ENCODE assay signal across 8 cellular contexts in genomic region chr19:18419195-18419698, GRCh38. TPM values are rescaled to one million over a fixed set of nuclear protein-coding genes. Genes with fewer than 3 reads are reported as not detected.
DNase-seq lines count a peak whose midpoint lies in the region; ATAC-seq and TF ChIP-seq lines count a peak whose summit lies in the region.

Gene SSBP4 (plus strand): TSS chr19:18419398. CDS start chr19:18419649, 251 bp downstream.

- CTCF ChIA-PET in PC-3 (lab: Charles Lee): no interaction called here

- H3K27me3 ChIP-seq in ACC112 (ENCODE audit: insufficient read depth, low read length) (no peaks in the 10 kb centered on the region), PC-3 (ENCODE audit: low read length) (no peaks in the 10 kb centered on the region), esophagus squamous epithelium (peaks cover 0 to 31% (median 0%) of the 10 kb centered on the region in 4 donors), muscle layer of duodenum (ENCODE audit: low read depth, low read length) (peaks cover 6% of the 10 kb centered on the region), subcutaneous abdominal adipose tissue (ENCODE audit: control insufficient read depth in 5 of 5, insufficient read depth in 4 of 5, low read length in 5 of 5) (peaks cover 0 to 10% (median 0%) of the 10 kb centered on the region in 5 donors)

- H3K4me3 ChIP-seq in ACC112 (ENCODE audit: low read depth, low read length) (peak within 1 kb of the TSS; percentile 87), PC-3 (ENCODE audit: low read length) (peak within 1 kb of the TSS; percentile 91), esophagus squamous epithelium (peak within 1 kb of the TSS; percentile 55 to 90 (median 66)), muscle layer of duodenum (ENCODE audit: low read depth in 1 of 2, low read length in 2 of 2) (peak within 1 kb of the TSS; percentile 46 to 72), subcutaneous abdominal adipose tissue (ENCODE audit: low read depth in 1 of 5, low read length in 5 of 5) (peak within 1 kb of the TSS; percentile 62 to 72 (median 65))

- H3K79me2 ChIP-seq in ACC112 (ENCODE audit: control insufficient read depth, insufficient read depth, low read length, unreplicated experiment) (peaks cover 30% of the 10 kb centered on the region), PC-3 (ENCODE audit: low read length) (peaks cover 47% of the 10 kb centered on the region)

- BruUV-seq in PC-3 (replicated peaks; lab: Mats Ljungman, UMichigan): no TSS peak

- H3K27ac ChIP-seq in ACC112 (ENCODE audit: low read depth, low read length) (peak within 1 kb of the TSS; percentile 98), PC-3 (ENCODE audit: low read length) (no peak within 1 kb of the TSS), esophagus squamous epithelium (peak within 1 kb of the TSS; percentile 67 to 94 (median 92)), muscle layer of duodenum (ENCODE audit: low read length) (peak within 1 kb of the TSS; percentile 51), subcutaneous abdominal adipose tissue (ENCODE audit: low read depth, low read length) (peak within 1 kb of the TSS; percentile 86)

- ATAC-seq in GM18517 (IDR thresholded peaks at IDR 0.05; ENCODE audit: unreplicated experiment) (peak; percentile 47), PC-3 (peak; percentile 22)

- intact Hi-C loops in PC-3 (cut with micrococcal nuclease): loop anchor here (1.0 to 10.0 kb wide), 3 partner anchors 42 to 214 kb away; partner anchors contain the start of genes IQCN and RAB3A
- intact Hi-C loops in esophagus squamous epithelium (cut with DNase I): no loop called here

- POLR2A ChIA-PET in PC-3 (lab: Charles Lee; ENCODE audit: unreplicated experiment): interaction anchor here (0.6 kb wide), 2 partner anchors 91 to 264 kb away, joined by 3 read pairs; no protein-coding TSS in a partner anchor

- WGBS in esophagus squamous epithelium, 2 donors: no CpG with 5 or more reads among the region's 80 CpGs

- H3K9me2 ChIP-seq in PC-3 (replicated peaks; ENCODE audit: low read length): no peaks in the 10 kb centered on the region

- H3K9ac ChIP-seq in PC-3 (ENCODE audit: low read length) (peak within 1 kb of the TSS; percentile 75), subcutaneous abdominal adipose tissue (ENCODE audit: low read length in 5 of 5) (peak within 1 kb of the TSS in 4 of 5 donors; percentile 58 to 71 (median 64))

- no peaks in the 10 kb centered on the region for H3K9me3 ChIP-seq in PC-3 (ENCODE audit: low read length)
- no peaks in the 10 kb centered on the region for H3K9me3 ChIP-seq in esophagus squamous epithelium
- no peaks in the 10 kb centered on the region for H3K9me3 ChIP-seq in muscle layer of duodenum (ENCODE audit: control insufficient read depth in 1 of 2, low read length in 2 of 2)
- H3K9me3 ChIP-seq in subcutaneous abdominal adipose tissue (ENCODE audit: control insufficient read depth in 5 of 5, low read length in 5 of 5): no peaks in the 10 kb centered on the region

- DNase-seq in HT1080 (ENCODE audit: low read depth) (peak; percentile 70), PC-3 (peak; percentile 85), activated T-helper 1 cell treated with Interleukin-2 at 50 U/mL for 16 hours (ENCODE audit: low read depth) (peak; percentile 54), esophagus squamous epithelium (lab: John Stamatoyannopoulos, UW) (no peak)

- H3K36me3 ChIP-seq in ACC112 (ENCODE audit: insufficient read depth, low read length) (no peaks in the 10 kb centered on the region), PC-3 (ENCODE audit: low read depth, low read length) (no peaks in the 10 kb centered on the region), esophagus squamous epithelium (no peaks in the 10 kb centered on the region), muscle layer of duodenum (ENCODE audit: control insufficient read depth in 1 of 2, insufficient read depth in 2 of 2, low read length in 2 of 2) (no peaks in the 10 kb centered on the region), subcutaneous abdominal adipose tissue (ENCODE audit: control insufficient read depth in 5 of 5, insufficient read depth in 5 of 5, low read length in 5 of 5) (no peaks in the 10 kb centered on the region)

- peaks cover 11% of the 10 kb centered on the region; the same call in 1 of the 2 replicates for H4K20me1 ChIP-seq in PC-3 (ENCODE audit: low read length)

- H3K4me1 ChIP-seq in ACC112 (ENCODE audit: control insufficient read depth, insufficient read depth, low read length, unreplicated experiment) (peaks cover 42% of the 10 kb centered on the region), PC-3 (ENCODE audit: insufficient read depth, low read length) (peaks cover 37% of the 10 kb centered on the region), esophagus squamous epithelium (peaks cover 60 to 95% (median 71%) of the 10 kb centered on the region in 3 donors), muscle layer of duodenum (ENCODE audit: control insufficient read depth in 1 of 2, insufficient read depth in 2 of 2, low read length in 2 of 2) (peaks cover 13 to 66% of the 10 kb centered on the region in 2 donors), subcutaneous abdominal adipose tissue (ENCODE audit: control insufficient read depth in 5 of 5, insufficient read depth in 5 of 5, low read length in 5 of 5) (peaks cover 10 to 86% (median 77%) of the 10 kb centered on the region in 5 donors)

- TF ChIP-seq CTCF in PC-3 (conservative IDR thresholded peaks at IDR 0.05; ENCODE audit: low read depth, low read length): no peak
- peak in 4 of 6 experiments; percentile 33 to 60 (median 47) for TF ChIP-seq CTCF in esophagus squamous epithelium (IDR thresholded peaks at IDR 0.05)

- H3F3A ChIP-seq in PC-3 (ENCODE audit: low read length, unreplicated experiment): no peaks in the 10 kb centered on the region

- H2AFZ ChIP-seq in ACC112 (ENCODE audit: low read length, unreplicated experiment): peak within 1 kb of the TSS; percentile 60
- H2AFZ ChIP-seq in PC-3 (ENCODE audit: low read length): peak within 1 kb of the TSS; percentile 91

- peak in 1 of 4 donors; percentile 52 for TF ChIP-seq POLR2A in esophagus squamous epithelium (IDR thresholded peaks at IDR 0.05)

- H3K4me2 ChIP-seq in PC-3 (ENCODE audit: low read length): peak within 1 kb of the TSS; percentile 99

RNA-seq across cellular contexts. Expression of gene SSBP4, which starts in this region (rescaled TPM):
- total RNA-seq in HT1080 (2014; rRNA removed; shearing (Covaris generic)): 108 and 118 TPM in 2 replicates
- polyA plus RNA-seq in HT1080 (2015; cell fraction: cytosol; rRNA removed): 82.4 and 88.1 TPM in 2 replicates
- 106 and 112 TPM in 2 replicates for polyA plus RNA-seq in HT1080 (2015; cell fraction: nucleus; rRNA removed)
- total RNA-seq in PC-3 (2014; rRNA removed): 97.5 and 99.9 TPM in 2 replicates
- 10 to 100 TPM; 23.7 to 48.1 (median 26.1) TPM for total RNA-seq in esophagus squamous epithelium
